ENCODE assay signal across 1 cellular context in the genomic region with DNA sequence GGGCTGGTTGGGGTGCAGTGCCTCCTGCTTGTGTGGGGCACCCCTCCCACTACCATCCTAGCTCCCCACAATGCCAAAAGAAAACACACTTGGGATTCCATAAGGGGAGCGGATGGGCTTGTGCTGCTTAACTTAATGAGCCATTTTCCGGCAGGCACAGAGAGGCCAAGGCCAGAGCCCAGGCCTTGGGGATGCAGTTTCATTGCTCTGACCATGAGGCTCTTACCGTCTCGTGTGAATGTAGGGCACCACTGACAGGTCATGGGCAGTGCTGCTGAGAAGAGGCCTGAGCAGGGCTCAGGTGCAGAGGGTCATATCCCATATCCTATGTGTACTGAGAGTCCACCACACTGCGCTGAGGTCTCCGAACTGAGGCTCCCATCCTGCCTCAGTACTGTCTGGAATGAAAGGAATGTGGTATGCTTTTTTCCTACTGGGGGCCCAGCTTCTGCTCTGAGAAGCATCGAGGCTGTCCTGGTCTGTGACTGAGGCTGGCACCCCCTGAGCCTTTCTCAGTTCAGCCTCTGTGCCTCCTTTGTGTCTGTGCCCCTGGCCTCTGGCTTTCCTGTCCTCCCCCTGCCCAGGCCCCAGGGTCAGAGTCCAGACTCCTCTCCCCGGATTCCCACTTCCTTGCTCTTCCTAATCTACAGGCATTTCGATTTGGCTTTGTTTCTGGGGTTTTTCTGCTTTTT.
A peak's percentile ranks its signal among the peaks of the same experiment; 100 is the strongest.
TF ChIP-seq lines count a peak whose summit lies in the region.

No MANE protein-coding gene starts in this region.

TF ChIP-seq in HepG2, 621 proteins besides CTCF, POLR2A, EP300 and RAD21 (continued from another document and continues in another):
- TF ChIP-seq, protein P1, sequence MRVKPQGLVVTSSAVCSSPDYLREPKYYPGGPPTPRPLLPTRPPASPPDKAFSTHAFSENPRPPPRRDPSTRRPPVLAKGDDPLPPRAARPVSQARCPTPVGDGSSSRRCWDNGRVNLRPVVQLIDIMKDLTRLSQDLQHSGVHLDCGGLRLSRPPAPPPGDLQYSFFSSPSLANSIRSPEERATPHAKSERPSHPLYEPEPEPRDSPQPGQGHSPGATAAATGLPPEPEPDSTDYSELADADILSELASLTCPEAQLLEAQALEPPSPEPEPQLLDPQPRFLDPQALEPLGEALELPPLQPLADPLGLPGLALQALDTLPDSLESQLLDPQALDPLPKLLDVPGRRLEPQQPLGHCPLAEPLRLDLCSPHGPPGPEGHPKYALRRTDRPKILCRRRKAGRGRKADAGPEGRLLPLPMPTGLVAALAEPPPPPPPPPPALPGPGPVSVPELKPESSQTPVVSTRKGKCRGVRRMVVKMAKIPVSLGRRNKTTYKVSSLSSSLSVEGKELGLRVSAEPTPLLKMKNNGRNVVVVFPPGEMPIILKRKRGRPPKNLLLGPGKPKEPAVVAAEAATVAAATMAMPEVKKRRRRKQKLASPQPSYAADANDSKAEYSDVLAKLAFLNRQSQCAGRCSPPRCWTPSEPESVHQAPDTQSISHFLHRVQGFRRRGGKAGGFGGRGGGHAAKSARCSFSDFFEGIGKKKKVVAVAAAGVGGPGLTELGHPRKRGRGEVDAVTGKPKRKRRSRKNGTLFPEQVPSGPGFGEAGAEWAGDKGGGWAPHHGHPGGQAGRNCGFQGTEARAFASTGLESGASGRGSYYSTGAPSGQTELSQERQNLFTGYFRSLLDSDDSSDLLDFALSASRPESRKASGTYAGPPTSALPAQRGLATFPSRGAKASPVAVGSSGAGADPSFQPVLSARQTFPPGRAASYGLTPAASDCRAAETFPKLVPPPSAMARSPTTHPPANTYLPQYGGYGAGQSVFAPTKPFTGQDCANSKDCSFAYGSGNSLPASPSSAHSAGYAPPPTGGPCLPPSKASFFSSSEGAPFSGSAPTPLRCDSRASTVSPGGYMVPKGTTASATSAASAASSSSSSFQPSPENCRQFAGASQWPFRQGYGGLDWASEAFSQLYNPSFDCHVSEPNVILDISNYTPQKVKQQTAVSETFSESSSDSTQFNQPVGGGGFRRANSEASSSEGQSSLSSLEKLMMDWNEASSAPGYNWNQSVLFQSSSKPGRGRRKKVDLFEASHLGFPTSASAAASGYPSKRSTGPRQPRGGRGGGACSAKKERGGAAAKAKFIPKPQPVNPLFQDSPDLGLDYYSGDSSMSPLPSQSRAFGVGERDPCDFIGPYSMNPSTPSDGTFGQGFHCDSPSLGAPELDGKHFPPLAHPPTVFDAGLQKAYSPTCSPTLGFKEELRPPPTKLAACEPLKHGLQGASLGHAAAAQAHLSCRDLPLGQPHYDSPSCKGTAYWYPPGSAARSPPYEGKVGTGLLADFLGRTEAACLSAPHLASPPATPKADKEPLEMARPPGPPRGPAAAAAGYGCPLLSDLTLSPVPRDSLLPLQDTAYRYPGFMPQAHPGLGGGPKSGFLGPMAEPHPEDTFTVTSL (CRISPR knock-in tag; IDR thresholded peaks at IDR 0.05; ENCODE audit: borderline replicate concordance), result peak; percentile 62; the same call in 1 of the 2 replicates
- TF ChIP-seq ZFYVE20 (CRISPR knock-in tag; IDR thresholded peaks at IDR 0.05; ENCODE audit: borderline replicate concordance, low read depth) (no peak), EEA1 (CRISPR knock-in tag; IDR thresholded peaks at IDR 0.05; ENCODE audit: borderline replicate concordance) (no peak), THAP11 (CRISPR knock-in tag; IDR thresholded peaks at IDR 0.05) (peak; percentile 50), ZFP36L1 (CRISPR knock-in tag; IDR thresholded peaks at IDR 0.05) (no peak), ZNF569 (CRISPR knock-in tag; IDR thresholded peaks at IDR 0.05; ENCODE audit: borderline replicate concordance) (no peak), NCOA1 (CRISPR knock-in tag; IDR thresholded peaks at IDR 0.05) (no peak), ZNF543 (CRISPR knock-in tag; IDR thresholded peaks at IDR 0.05) (peak; percentile 89), ZNF350 (CRISPR knock-in tag; IDR thresholded peaks at IDR 0.05; ENCODE audit: borderline replicate concordance, low read depth) (peak; percentile 75; the same call in 1 of the 2 replicates), ZNF839 (CRISPR knock-in tag; IDR thresholded peaks at IDR 0.05; ENCODE audit: borderline replicate concordance) (no peak; the same call in 1 of the 2 replicates), AGO2 (optimal IDR thresholded peaks at IDR 0.05; ENCODE audit: low read depth, low read length) (no peak), TCF12 (IDR thresholded peaks at IDR 0.05) (no peak), TCF12 (CRISPR knock-in tag; IDR thresholded peaks at IDR 0.05) (peak; percentile 80), ZNF17 (CRISPR knock-in tag; IDR thresholded peaks at IDR 0.05) (no peak)
- TF ChIP-seq, protein P2, sequence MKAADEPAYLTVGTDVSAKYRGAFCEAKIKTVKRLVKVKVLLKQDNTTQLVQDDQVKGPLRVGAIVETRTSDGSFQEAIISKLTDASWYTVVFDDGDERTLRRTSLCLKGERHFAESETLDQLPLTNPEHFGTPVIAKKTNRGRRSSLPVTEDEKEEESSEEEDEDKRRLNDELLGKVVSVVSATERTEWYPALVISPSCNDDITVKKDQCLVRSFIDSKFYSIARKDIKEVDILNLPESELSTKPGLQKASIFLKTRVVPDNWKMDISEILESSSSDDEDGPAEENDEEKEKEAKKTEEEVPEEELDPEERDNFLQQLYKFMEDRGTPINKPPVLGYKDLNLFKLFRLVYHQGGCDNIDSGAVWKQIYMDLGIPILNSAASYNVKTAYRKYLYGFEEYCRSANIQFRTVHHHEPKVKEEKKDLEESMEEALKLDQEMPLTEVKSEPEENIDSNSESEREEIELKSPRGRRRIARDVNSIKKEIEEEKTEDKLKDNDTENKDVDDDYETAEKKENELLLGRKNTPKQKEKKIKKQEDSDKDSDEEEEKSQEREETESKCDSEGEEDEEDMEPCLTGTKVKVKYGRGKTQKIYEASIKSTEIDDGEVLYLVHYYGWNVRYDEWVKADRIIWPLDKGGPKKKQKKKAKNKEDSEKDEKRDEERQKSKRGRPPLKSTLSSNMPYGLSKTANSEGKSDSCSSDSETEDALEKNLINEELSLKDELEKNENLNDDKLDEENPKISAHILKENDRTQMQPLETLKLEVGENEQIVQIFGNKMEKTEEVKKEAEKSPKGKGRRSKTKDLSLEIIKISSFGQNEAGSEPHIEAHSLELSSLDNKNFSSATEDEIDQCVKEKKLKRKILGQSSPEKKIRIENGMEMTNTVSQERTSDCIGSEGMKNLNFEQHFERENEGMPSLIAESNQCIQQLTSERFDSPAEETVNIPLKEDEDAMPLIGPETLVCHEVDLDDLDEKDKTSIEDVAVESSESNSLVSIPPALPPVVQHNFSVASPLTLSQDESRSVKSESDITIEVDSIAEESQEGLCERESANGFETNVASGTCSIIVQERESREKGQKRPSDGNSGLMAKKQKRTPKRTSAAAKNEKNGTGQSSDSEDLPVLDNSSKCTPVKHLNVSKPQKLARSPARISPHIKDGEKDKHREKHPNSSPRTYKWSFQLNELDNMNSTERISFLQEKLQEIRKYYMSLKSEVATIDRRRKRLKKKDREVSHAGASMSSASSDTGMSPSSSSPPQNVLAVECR (CRISPR knock-in tag; IDR thresholded peaks at IDR 0.05; ENCODE audit: borderline replicate concordance), result peak; percentile 62
- TF ChIP-seq, protein P3, sequence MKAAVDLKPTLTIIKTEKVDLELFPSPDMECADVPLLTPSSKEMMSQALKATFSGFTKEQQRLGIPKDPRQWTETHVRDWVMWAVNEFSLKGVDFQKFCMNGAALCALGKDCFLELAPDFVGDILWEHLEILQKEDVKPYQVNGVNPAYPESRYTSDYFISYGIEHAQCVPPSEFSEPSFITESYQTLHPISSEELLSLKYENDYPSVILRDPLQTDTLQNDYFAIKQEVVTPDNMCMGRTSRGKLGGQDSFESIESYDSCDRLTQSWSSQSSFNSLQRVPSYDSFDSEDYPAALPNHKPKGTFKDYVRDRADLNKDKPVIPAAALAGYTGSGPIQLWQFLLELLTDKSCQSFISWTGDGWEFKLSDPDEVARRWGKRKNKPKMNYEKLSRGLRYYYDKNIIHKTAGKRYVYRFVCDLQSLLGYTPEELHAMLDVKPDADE (CRISPR knock-in tag; IDR thresholded peaks at IDR 0.05), result no peak
- TF ChIP-seq, protein P4, sequence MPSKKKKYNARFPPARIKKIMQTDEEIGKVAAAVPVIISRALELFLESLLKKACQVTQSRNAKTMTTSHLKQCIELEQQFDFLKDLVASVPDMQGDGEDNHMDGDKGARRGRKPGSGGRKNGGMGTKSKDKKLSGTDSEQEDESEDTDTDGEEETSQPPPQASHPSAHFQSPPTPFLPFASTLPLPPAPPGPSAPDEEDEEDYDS (CRISPR knock-in tag; IDR thresholded peaks at IDR 0.05), result no peak
- TF ChIP-seq, protein P5, sequence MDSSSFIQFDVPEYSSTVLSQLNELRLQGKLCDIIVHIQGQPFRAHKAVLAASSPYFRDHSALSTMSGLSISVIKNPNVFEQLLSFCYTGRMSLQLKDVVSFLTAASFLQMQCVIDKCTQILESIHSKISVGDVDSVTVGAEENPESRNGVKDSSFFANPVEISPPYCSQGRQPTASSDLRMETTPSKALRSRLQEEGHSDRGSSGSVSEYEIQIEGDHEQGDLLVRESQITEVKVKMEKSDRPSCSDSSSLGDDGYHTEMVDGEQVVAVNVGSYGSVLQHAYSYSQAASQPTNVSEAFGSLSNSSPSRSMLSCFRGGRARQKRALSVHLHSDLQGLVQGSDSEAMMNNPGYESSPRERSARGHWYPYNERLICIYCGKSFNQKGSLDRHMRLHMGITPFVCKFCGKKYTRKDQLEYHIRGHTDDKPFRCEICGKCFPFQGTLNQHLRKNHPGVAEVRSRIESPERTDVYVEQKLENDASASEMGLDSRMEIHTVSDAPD (CRISPR knock-in tag; IDR thresholded peaks at IDR 0.05), result no peak
- TF ChIP-seq, protein P6, sequence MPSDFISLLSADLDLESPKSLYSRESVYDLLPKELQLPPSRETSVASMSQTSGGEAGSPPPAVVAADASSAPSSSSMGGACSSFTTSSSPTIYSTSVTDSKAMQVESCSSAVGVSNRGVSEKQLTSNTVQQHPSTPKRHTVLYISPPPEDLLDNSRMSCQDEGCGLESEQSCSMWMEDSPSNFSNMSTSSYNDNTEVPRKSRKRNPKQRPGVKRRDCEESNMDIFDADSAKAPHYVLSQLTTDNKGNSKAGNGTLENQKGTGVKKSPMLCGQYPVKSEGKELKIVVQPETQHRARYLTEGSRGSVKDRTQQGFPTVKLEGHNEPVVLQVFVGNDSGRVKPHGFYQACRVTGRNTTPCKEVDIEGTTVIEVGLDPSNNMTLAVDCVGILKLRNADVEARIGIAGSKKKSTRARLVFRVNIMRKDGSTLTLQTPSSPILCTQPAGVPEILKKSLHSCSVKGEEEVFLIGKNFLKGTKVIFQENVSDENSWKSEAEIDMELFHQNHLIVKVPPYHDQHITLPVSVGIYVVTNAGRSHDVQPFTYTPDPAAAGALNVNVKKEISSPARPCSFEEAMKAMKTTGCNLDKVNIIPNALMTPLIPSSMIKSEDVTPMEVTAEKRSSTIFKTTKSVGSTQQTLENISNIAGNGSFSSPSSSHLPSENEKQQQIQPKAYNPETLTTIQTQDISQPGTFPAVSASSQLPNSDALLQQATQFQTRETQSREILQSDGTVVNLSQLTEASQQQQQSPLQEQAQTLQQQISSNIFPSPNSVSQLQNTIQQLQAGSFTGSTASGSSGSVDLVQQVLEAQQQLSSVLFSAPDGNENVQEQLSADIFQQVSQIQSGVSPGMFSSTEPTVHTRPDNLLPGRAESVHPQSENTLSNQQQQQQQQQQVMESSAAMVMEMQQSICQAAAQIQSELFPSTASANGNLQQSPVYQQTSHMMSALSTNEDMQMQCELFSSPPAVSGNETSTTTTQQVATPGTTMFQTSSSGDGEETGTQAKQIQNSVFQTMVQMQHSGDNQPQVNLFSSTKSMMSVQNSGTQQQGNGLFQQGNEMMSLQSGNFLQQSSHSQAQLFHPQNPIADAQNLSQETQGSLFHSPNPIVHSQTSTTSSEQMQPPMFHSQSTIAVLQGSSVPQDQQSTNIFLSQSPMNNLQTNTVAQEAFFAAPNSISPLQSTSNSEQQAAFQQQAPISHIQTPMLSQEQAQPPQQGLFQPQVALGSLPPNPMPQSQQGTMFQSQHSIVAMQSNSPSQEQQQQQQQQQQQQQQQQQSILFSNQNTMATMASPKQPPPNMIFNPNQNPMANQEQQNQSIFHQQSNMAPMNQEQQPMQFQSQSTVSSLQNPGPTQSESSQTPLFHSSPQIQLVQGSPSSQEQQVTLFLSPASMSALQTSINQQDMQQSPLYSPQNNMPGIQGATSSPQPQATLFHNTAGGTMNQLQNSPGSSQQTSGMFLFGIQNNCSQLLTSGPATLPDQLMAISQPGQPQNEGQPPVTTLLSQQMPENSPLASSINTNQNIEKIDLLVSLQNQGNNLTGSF (CRISPR knock-in tag; IDR thresholded peaks at IDR 0.05), result no peak
- TF ChIP-seq, protein P7, sequence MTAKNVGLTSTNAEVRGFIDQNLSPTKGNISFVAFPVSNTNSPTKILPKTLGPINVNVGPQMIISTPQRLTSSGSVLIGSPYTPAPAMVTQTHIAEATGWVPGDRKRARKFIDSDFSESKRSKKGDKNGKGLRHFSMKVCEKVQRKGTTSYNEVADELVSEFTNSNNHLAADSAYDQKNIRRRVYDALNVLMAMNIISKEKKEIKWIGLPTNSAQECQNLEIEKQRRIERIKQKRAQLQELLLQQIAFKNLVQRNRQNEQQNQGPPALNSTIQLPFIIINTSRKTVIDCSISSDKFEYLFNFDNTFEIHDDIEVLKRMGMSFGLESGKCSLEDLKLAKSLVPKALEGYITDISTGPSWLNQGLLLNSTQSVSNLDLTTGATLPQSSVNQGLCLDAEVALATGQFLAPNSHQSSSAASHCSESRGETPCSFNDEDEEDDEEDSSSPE (CRISPR knock-in tag; IDR thresholded peaks at IDR 0.05), result 0 out of 2 replicates have a peak, but pooled peaks have one; percentile 39
- TF ChIP-seq, protein P8, sequence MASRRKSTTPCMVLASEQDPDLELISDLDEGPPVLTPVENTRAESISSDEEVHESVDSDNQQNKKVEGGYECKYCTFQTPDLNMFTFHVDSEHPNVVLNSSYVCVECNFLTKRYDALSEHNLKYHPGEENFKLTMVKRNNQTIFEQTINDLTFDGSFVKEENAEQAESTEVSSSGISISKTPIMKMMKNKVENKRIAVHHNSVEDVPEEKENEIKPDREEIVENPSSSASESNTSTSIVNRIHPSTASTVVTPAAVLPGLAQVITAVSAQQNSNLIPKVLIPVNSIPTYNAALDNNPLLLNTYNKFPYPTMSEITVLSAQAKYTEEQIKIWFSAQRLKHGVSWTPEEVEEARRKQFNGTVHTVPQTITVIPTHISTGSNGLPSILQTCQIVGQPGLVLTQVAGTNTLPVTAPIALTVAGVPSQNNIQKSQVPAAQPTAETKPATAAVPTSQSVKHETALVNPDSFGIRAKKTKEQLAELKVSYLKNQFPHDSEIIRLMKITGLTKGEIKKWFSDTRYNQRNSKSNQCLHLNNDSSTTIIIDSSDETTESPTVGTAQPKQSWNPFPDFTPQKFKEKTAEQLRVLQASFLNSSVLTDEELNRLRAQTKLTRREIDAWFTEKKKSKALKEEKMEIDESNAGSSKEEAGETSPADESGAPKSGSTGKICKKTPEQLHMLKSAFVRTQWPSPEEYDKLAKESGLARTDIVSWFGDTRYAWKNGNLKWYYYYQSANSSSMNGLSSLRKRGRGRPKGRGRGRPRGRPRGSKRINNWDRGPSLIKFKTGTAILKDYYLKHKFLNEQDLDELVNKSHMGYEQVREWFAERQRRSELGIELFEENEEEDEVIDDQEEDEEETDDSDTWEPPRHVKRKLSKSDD (CRISPR knock-in tag; IDR thresholded peaks at IDR 0.05; ENCODE audit: low read depth), result no peak
- TF ChIP-seq, protein P9, sequence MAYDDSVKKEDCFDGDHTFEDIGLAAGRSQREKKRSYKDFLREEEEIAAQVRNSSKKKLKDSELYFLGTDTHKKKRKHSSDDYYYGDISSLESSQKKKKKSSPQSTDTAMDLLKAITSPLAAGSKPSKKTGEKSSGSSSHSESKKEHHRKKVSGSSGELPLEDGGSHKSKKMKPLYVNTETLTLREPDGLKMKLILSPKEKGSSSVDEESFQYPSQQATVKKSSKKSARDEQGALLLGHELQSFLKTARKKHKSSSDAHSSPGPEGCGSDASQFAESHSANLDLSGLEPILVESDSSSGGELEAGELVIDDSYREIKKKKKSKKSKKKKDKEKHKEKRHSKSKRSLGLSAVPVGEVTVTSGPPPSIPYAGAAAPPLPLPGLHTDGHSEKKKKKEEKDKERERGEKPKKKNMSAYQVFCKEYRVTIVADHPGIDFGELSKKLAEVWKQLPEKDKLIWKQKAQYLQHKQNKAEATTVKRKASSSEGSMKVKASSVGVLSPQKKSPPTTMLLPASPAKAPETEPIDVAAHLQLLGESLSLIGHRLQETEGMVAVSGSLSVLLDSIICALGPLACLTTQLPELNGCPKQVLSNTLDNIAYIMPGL (CRISPR knock-in tag; IDR thresholded peaks at IDR 0.05; ENCODE audit: borderline replicate concordance in 1 of 2, low read depth in 1 of 2), result peak in 1 of 2 experiments; percentile 57; a peak in 1 of 4 replicates
